In the genomic region with DNA sequence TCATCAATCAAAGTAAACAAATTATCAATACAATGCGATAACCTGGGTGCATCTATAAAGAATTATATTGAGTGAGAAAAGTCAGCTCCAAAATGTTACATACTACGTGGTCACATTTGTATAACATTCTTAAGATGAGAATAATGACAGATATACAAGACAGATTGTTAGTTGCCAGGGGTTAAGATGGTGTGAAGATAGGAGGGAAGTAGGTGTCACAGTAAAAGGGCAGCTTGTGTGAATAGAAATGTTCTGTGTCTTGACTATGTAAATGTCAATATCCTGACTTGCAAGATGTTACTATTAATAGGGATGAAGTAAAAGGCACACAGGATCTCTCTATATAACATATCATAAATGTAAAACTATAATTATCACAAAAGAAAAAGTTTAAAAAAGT, we compare ENCODE assay signal across 29 cellular contexts.
"Had no signal": no experiment of that assay in that cellular context is flagged by ENCODE, and none has a peak within 500 bp of the region (broad histone marks: within the 10 kb centered on the region; RNA-seq: fewer than 3 reads in every experiment).

No MANE protein-coding gene starts in this region.

- H3K79me2 ChIP-seq: parathyroid adenoma had no signal

- H3K36me3 ChIP-seq: neural progenitor cell, ovary, right lobe of liver, sigmoid colon, stomach, thoracic aorta, thyroid gland, tibial nerve, upper lobe of left lung, vagina had no signal

- H3K4me3 Mint-ChIP-seq: naive B cell; naive thymus-derived CD8-positive, alpha-beta T cell; nephron progenitor cell; neural progenitor cell; stimulated activated effector memory CD8-positive, alpha-beta T cell treated with anti-CD3 and anti-CD28 coated beads, Interleukin-12 subunit alpha, Interleukin-12 subunit beta, amount 100 ng/mL, for 72 hours; stimulated activated naive B cell treated with anti-CD40 and anti-IgM and Interleukin-4, amounts not matched to agents 10 μg/mL and 1 μg/mL and 100 μg/mL, for 72 hours; stimulated activated naive CD8-positive, alpha-beta T cell treated with anti-CD3 and anti-CD28 coated beads, Interleukin-15, Interleukin-2, amounts not matched to agents 100 ng/mL and 50 ng/mL, for 24 hours had no signal

- H3K4me1 Mint-ChIP-seq: naive B cell; naive thymus-derived CD8-positive, alpha-beta T cell; nephron progenitor cell; neural progenitor cell; stimulated activated effector memory CD8-positive, alpha-beta T cell treated with anti-CD3 and anti-CD28 coated beads, Interleukin-12 subunit alpha, Interleukin-12 subunit beta, amount 100 ng/mL, for 72 hours; stimulated activated naive B cell treated with anti-CD40 and anti-IgM and Interleukin-4, amounts not matched to agents 10 μg/mL and 1 μg/mL and 100 μg/mL, for 72 hours had no signal

- H3K4me3 ChIP-seq: neural progenitor cell, ovary, psoas muscle, right lobe of liver, sigmoid colon, stomach, thoracic aorta, thyroid gland, tibial nerve, upper lobe of left lung, vagina had no signal

- ATAC-seq: naive thymus-derived CD8-positive, alpha-beta T cell; psoas muscle; right cardiac atrium; right lobe of liver; stimulated activated effector memory CD8-positive, alpha-beta T cell treated with anti-CD3 and anti-CD28 coated beads, Interleukin-12 subunit alpha, Interleukin-12 subunit beta, amount 100 ng/mL, for 72 hours; stimulated activated naive B cell treated with anti-CD40 and anti-IgM and Interleukin-4, amounts not matched to agents 10 μg/mL and 1 μg/mL and 100 μg/mL, for 72 hours had no signal

- H3K9me3 Mint-ChIP-seq: nephron progenitor cell; stimulated activated naive CD8-positive, alpha-beta T cell treated with anti-CD3 and anti-CD28 coated beads, Interleukin-15, Interleukin-2, amounts not matched to agents 100 ng/mL and 50 ng/mL, for 24 hours had no signal

- DNase-seq: naive B cell; naive thymus-derived CD8-positive, alpha-beta T cell; nephron progenitor cell; occipital lobe; ovary; posterior cingulate gyrus; psoas muscle; right cardiac atrium; right lobe of liver; sigmoid colon; small intestine; stimulated activated CD4-positive, alpha-beta T cell treated with anti-CD3 and anti-CD28 coated beads, Interleukin-15, amount 100 ng/mL, for 24 hours; stimulated activated CD4-positive, alpha-beta T cell treated with anti-CD3 and anti-CD28 coated beads, Interleukin-2, amount 100 ng/mL, for 24 hours; stimulated activated CD4-positive, alpha-beta T cell treated with anti-CD3 and anti-CD28 coated beads, Interleukin-2, amount 100 ng/mL, for 48 hours; stimulated activated CD4-positive, alpha-beta T cell treated with anti-CD3 and anti-CD28 coated beads, Interleukin-4, amount 100 ng/mL, for 24 hours; stimulated activated naive B cell treated with anti-CD40 and anti-IgM and Interleukin-4, amounts not matched to agents 10 μg/mL and 1 μg/mL and 100 μg/mL, for 72 hours; stimulated activated naive CD4-positive, alpha-beta T cell treated with Interleukin-2 at 50 U/mL for 16 hours; stomach; thyroid gland; trophoblast cell; upper lobe of left lung had no signal

- H3K4me1 ChIP-seq: neural progenitor cell, parathyroid adenoma, psoas muscle, right lobe of liver, sigmoid colon, stomach, thyroid gland, tibial nerve, upper lobe of left lung, vagina had no signal

- H3K4me2 ChIP-seq: neural progenitor cell had no signal

- H3K27ac Mint-ChIP-seq: naive B cell; naive thymus-derived CD8-positive, alpha-beta T cell; nephron progenitor cell; neural progenitor cell; progenitor cell of endocrine pancreas; stimulated activated effector memory CD8-positive, alpha-beta T cell treated with anti-CD3 and anti-CD28 coated beads, Interleukin-12 subunit alpha, Interleukin-12 subunit beta, amount 100 ng/mL, for 72 hours; stimulated activated naive B cell treated with anti-CD40 and anti-IgM and Interleukin-4, amounts not matched to agents 10 μg/mL and 1 μg/mL and 100 μg/mL, for 72 hours; stimulated activated naive CD8-positive, alpha-beta T cell treated with anti-CD3 and anti-CD28 coated beads, Interleukin-15, Interleukin-2, amounts not matched to agents 100 ng/mL and 50 ng/mL, for 24 hours had no signal

- H3K36me3 Mint-ChIP-seq: naive B cell; naive thymus-derived CD8-positive, alpha-beta T cell; neural progenitor cell; stimulated activated effector memory CD8-positive, alpha-beta T cell treated with anti-CD3 and anti-CD28 coated beads, Interleukin-12 subunit alpha, Interleukin-12 subunit beta, amount 100 ng/mL, for 72 hours; stimulated activated naive B cell treated with anti-CD40 and anti-IgM and Interleukin-4, amounts not matched to agents 10 μg/mL and 1 μg/mL and 100 μg/mL, for 72 hours had no signal

- H3K27me3 ChIP-seq: neural progenitor cell, ovary, right lobe of liver, sigmoid colon, stomach, thyroid gland, tibial nerve, upper lobe of left lung, vagina had no signal

- H3K9ac ChIP-seq: neural progenitor cell, parathyroid adenoma had no signal

- H3K27ac ChIP-seq: neural progenitor cell, ovary, parathyroid adenoma, psoas muscle, right lobe of liver, sigmoid colon, stomach, thoracic aorta, thyroid gland, tibial nerve, upper lobe of left lung, vagina had no signal

- H3K27me3 Mint-ChIP-seq: naive thymus-derived CD8-positive, alpha-beta T cell; progenitor cell of endocrine pancreas; stimulated activated naive B cell treated with anti-CD40 and anti-IgM and Interleukin-4, amounts not matched to agents 10 μg/mL and 1 μg/mL and 100 μg/mL, for 72 hours; stimulated activated naive CD8-positive, alpha-beta T cell treated with anti-CD3 and anti-CD28 coated beads, Interleukin-15, Interleukin-2, amounts not matched to agents 100 ng/mL and 50 ng/mL, for 24 hours had no signal
